Comparison of ENCODE assay signal across 29 cellular contexts in genomic region chr2:171492664-171493063, GRCh38.
"Had no signal": no experiment of that assay in that cellular context is flagged by ENCODE, and none has a peak within 500 bp of the region (broad histone marks: within the 10 kb centered on the region; RNA-seq: fewer than 3 reads in every experiment).

No MANE protein-coding gene starts in this region.

- H3K4me1 ChIP-seq: ascending aorta had no signal

- H3K27ac ChIP-seq: ascending aorta, cardiac muscle cell, RWPE1 had no signal

- DNase-seq: activated CD4-positive, alpha-beta T cell treated with anti-CD3 and anti-CD28 coated beads, Interleukin-2, amount 10 ng/mL, durations not matched to agents 24 days and 14 days; activated CD4-positive, alpha-beta T cell treated with anti-CD3 and anti-CD28 coated beads, Interleukin-2, amount 50 U/mL, for 4 hours; activated CD8-positive, alpha-beta T cell treated with anti-CD3 and anti-CD28 coated beads for 36 hours; activated gamma-delta T cell; activated naive CD4-positive, alpha-beta T cell treated with Interleukin-2 at 50 U/mL for 16 hours; activated naive CD8-positive, alpha-beta T cell treated with anti-CD3 and anti-CD28 coated beads, Interleukin-2, amount 10 ng/mL, durations not matched to agents 7 days and 5 days; activated T-cell treated with anti-CD3 and anti-CD28 coated beads, Interleukin-2, amount 50 U/mL, for 24 hours; amygdala; NCI-H1092 treated with DMSO at 0.1 percent for 48 hours; NCI-H1417; NCI-H146; NCI-H187; NCI-H2029 treated with DMSO at 0.1 percent for 48 hours; NCI-H2107; NCI-H2171; NCI-H510A; NCI-H526; NCI-H748 treated with DMSO at 0.1 percent for 48 hours; NK-92 treated with Interleukin-12 subunit alpha and Interleukin-12 subunit beta, amount 100 ng/mL, for 24 hours; PC-3; SIG-M5; SW 1271; T-helper 1 cell; T1000 had no signal

- ATAC-seq: activated CD8-positive, alpha-beta T cell treated with anti-CD3 and anti-CD28 coated beads for 36 hours; K562; PC-3; Right ventricle myocardium inferior had no signal

- H3K4me3 ChIP-seq: ascending aorta, cardiac muscle cell, K562 had no signal

- H3K27me3 ChIP-seq: ascending aorta, cardiac muscle cell had no signal

- H3K9me3 ChIP-seq: ascending aorta had no signal

- H3K36me3 ChIP-seq: ascending aorta, cardiac muscle cell had no signal
